Comparison of ENCODE assay signal across 27 cellular contexts in the genomic region with DNA sequence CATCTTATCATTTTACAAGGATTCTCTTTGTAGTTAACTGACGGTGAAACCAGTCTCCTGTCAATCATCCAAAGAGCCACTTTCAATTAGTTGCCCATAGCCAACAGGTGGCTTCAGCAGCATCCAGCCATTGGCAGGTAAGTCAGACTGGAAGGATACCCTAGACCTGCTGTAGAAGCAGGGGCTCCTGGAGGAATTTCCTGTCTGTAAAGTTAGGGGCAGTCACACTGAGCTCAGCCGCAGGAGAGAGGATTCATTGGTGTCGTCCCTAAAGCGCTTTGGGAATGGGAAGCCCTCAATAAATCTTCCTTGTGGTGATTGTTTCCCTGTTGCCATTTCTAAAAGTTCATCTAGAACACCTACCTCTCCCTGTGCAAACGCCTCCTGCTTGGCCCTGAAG.
A peak's percentile ranks its signal among the peaks of the same experiment; 100 is the strongest.
DNase-seq lines count a peak whose midpoint lies in the region; ATAC-seq and TF ChIP-seq lines count a peak whose summit lies in the region.
"Had no signal": no experiment of that assay in that cellular context is flagged by ENCODE, and none has a peak within 500 bp of the region (broad histone marks: within the 10 kb centered on the region; RNA-seq: fewer than 3 reads in every experiment).

No MANE protein-coding gene starts in this region.

- H3K9me3 ChIP-seq in CD8-positive, alpha-beta memory T cell (ENCODE audit: low read length), result no peaks in the 10 kb centered on the region
- H3K9me3 ChIP-seq in T-helper 17 cell (ENCODE audit: control insufficient read depth, low read length, poor library complexity, severe bottlenecking) (no peaks in the 10 kb centered on the region), neutrophil (no peaks in the 10 kb centered on the region)
- H3K9me3 ChIP-seq: esophagus squamous epithelium, upper lobe of right lung had no signal

- ATAC-seq in T-helper 17 cell (no peak), HG02571 (IDR thresholded peaks at IDR 0.05; ENCODE audit: unreplicated experiment) (no peak)
- no peak for ATAC-seq in central memory CD8-positive, alpha-beta T cell (replicated peaks; ENCODE audit: extremely low read depth, poor library complexity, severe bottlenecking)
- ATAC-seq: foreskin keratinocyte, Panc1, upper lobe of right lung had no signal

- POLR2A ChIA-PET in CD8-positive, alpha-beta memory T cell (lab: Charles Lee), result interaction anchor here (2.5 kb wide), 1 partner anchor 9 kb away, joined by 21 read pairs; no protein-coding TSS in a partner anchor

- peaks cover 85 to 97% (median 96%) of the 10 kb centered on the region in 3 donors for H3K4me1 Mint-ChIP-seq in CD8-positive, alpha-beta memory T cell
- H3K4me1 Mint-ChIP-seq in T-helper 17 cell, result peaks cover 58% of the 10 kb centered on the region
- peaks cover 55% of the 10 kb centered on the region for H3K4me1 Mint-ChIP-seq in central memory CD8-positive, alpha-beta T cell

- H3K4me3 Mint-ChIP-seq in CD8-positive, alpha-beta memory T cell, result peak overlapping the region in 1 of 7 donors; percentile 39
- no peak overlapping the region for H3K4me3 Mint-ChIP-seq in T-helper 17 cell
- no peak overlapping the region for H3K4me3 Mint-ChIP-seq in central memory CD8-positive, alpha-beta T cell
- H3K4me3 Mint-ChIP-seq: activated CD4-positive, alpha-beta memory T cell treated with anti-CD3 and anti-CD28 coated beads for 36 hours; mesothelial cell of epicardium; nephron had no signal

- H3K27me3 Mint-ChIP-seq in CD8-positive, alpha-beta memory T cell, result no peaks in the 10 kb centered on the region
- H3K27me3 Mint-ChIP-seq in T-helper 17 cell, result no peaks in the 10 kb centered on the region
- H3K27me3 Mint-ChIP-seq in central memory CD8-positive, alpha-beta T cell, result no peaks in the 10 kb centered on the region
- H3K27me3 Mint-ChIP-seq: activated CD4-positive, alpha-beta memory T cell treated with anti-CD3 and anti-CD28 coated beads for 36 hours; stimulated activated naive B cell treated with anti-CD40 and anti-IgM and Interleukin-4, amounts not matched to agents 10 μg/mL and 1 μg/mL and 100 μg/mL, for 72 hours had no signal

- H3K27me3 ChIP-seq in CD8-positive, alpha-beta memory T cell (ENCODE audit: insufficient read depth, low read length, poor library complexity, severe bottlenecking), result no peaks in the 10 kb centered on the region
- H3K27me3 ChIP-seq in neutrophil, result no peaks in the 10 kb centered on the region
- H3K27me3 ChIP-seq: esophagus squamous epithelium, foreskin keratinocyte, upper lobe of right lung had no signal

- H3K4me1 ChIP-seq in CD8-positive, alpha-beta memory T cell (ENCODE audit: insufficient read depth, low read length), result peaks cover 98% of the 10 kb centered on the region
- peaks cover 58 to 65% of the 10 kb centered on the region in 2 experiments for H3K4me1 ChIP-seq in neutrophil (ENCODE audit: control insufficient read depth in 1 of 2, insufficient read depth in 1 of 2, low read depth in 1 of 2, low read length in 1 of 2)
- H3K4me1 ChIP-seq: foreskin keratinocyte had no signal

- no peaks in the 10 kb centered on the region for H3K9me3 Mint-ChIP-seq in CD8-positive, alpha-beta memory T cell
- H3K9me3 Mint-ChIP-seq in central memory CD8-positive, alpha-beta T cell, result no peaks in the 10 kb centered on the region
- H3K9me3 Mint-ChIP-seq: activated CD4-positive, alpha-beta memory T cell treated with anti-CD3 and anti-CD28 coated beads for 36 hours; activated T-helper 2 cell treated with anti-CD3 and anti-CD28 coated beads, Interferon-gamma antibody, Interleukin-2, Interleukin-4, amounts not matched to agents 10 μg/mL and 5 μg/mL and 100 μg/mL, durations not matched to agents 14 hours and 24 hours and 36 hours; stimulated activated naive B cell treated with anti-CD40 and anti-IgM and Interleukin-4, amounts not matched to agents 10 μg/mL and 1 μg/mL and 100 μg/mL, for 72 hours had no signal

- no peak for DNase-seq in CD8-positive, alpha-beta memory T cell
- DNase-seq in T-helper 17 cell (no peak), HT-29 (ENCODE audit: low spot score) (no peak), 8988T (no peak)
- no peak for DNase-seq in central memory CD8-positive, alpha-beta T cell (ENCODE audit: low spot score in 2 of 2)
- DNase-seq: activated CD4-positive, alpha-beta memory T cell treated with anti-CD3 and anti-CD28 coated beads for 36 hours; activated CD4-positive, alpha-beta T cell treated with anti-CD3 and anti-CD28 coated beads for 1 hour; activated CD8-positive, alpha-beta memory T cell treated with anti-CD3 and anti-CD28 coated beads, Interleukin-2, amount 50 U/mL, for 48 hours; DND-41; esophagus squamous epithelium; foreskin keratinocyte; GF-D8; kidney; NCI-H1092 treated with DMSO at 0.1 percent for 48 hours; NCI-H1930; NCI-H526 treated with DMSO at 0.1 percent for 48 hours; Right ventricle myocardium superior; stimulated activated CD4-positive, alpha-beta T cell treated with anti-CD3 and anti-CD28 coated beads, Interleukin-15, amount 100 ng/mL, for 24 hours; stimulated activated CD4-positive, alpha-beta T cell treated with anti-CD3 and anti-CD28 coated beads, Interleukin-4, amount 100 ng/mL, for 4 hours; stimulated activated naive B cell treated with anti-CD40 and anti-IgM and Interleukin-4, amounts not matched to agents 10 μg/mL and 1 μg/mL and 100 μg/mL, for 72 hours; upper lobe of right lung had no signal

- no peak overlapping the region for H3K27ac ChIP-seq in CD8-positive, alpha-beta memory T cell (ENCODE audit: low read depth, low read length)
- H3K27ac ChIP-seq in neutrophil, result peak overlapping the region; percentile 79
- H3K27ac ChIP-seq: esophagus squamous epithelium, foreskin keratinocyte, upper lobe of right lung had no signal

- H3K4me3 ChIP-seq in CD8-positive, alpha-beta memory T cell (ENCODE audit: low read length), result no peak overlapping the region
- H3K4me3 ChIP-seq in neutrophil (ENCODE audit: low read depth in 1 of 2, low read length in 1 of 2), result no peak overlapping the region
- H3K4me3 ChIP-seq: esophagus squamous epithelium, upper lobe of right lung had no signal

- H3K27ac Mint-ChIP-seq in CD8-positive, alpha-beta memory T cell, result peak overlapping the region; percentile 1 to 98 (median 78)
- H3K27ac Mint-ChIP-seq in T-helper 17 cell, result peak overlapping the region; percentile 86
- peak overlapping the region; percentile 41 for H3K27ac Mint-ChIP-seq in central memory CD8-positive, alpha-beta T cell (ENCODE audit: low read depth)
- H3K27ac Mint-ChIP-seq: activated CD4-positive, alpha-beta memory T cell treated with anti-CD3 and anti-CD28 coated beads for 36 hours; activated T-helper 2 cell treated with anti-CD3 and anti-CD28 coated beads, Interferon-gamma antibody, Interleukin-2, Interleukin-4, amounts not matched to agents 10 μg/mL and 5 μg/mL and 100 μg/mL, durations not matched to agents 14 hours and 24 hours and 36 hours; mesothelial cell of epicardium; nephron; stimulated activated naive B cell treated with anti-CD40 and anti-IgM and Interleukin-4, amounts not matched to agents 10 μg/mL and 1 μg/mL and 100 μg/mL, for 72 hours had no signal

- no peak for TF ChIP-seq CTCF in neutrophil (IDR thresholded peaks at IDR 0.05)

- peaks cover 0 to 4% (median 0%) of the 10 kb centered on the region in 3 donors for H3K36me3 Mint-ChIP-seq in CD8-positive, alpha-beta memory T cell
- no peaks in the 10 kb centered on the region for H3K36me3 Mint-ChIP-seq in T-helper 17 cell (ENCODE audit: low read depth)
- peaks cover 13% of the 10 kb centered on the region for H3K36me3 Mint-ChIP-seq in central memory CD8-positive, alpha-beta T cell (ENCODE audit: insufficient read depth)
- H3K36me3 Mint-ChIP-seq: activated CD4-positive, alpha-beta memory T cell treated with anti-CD3 and anti-CD28 coated beads for 36 hours; stimulated activated naive B cell treated with anti-CD40 and anti-IgM and Interleukin-4, amounts not matched to agents 10 μg/mL and 1 μg/mL and 100 μg/mL, for 72 hours had no signal

- no peaks in the 10 kb centered on the region for H3K36me3 ChIP-seq in CD8-positive, alpha-beta memory T cell (ENCODE audit: insufficient read depth, low read length)
- no peaks in the 10 kb centered on the region for H3K36me3 ChIP-seq in neutrophil
- H3K36me3 ChIP-seq: esophagus squamous epithelium, upper lobe of right lung had no signal

- CTCF ChIA-PET in CD8-positive, alpha-beta memory T cell (lab: Charles Lee), result interaction anchor here (2.4 kb wide), 2 partner anchors 9 to 13 kb away, joined by 12 to 20 read pairs; no protein-coding TSS in a partner anchor
